ENCODE assay signal across 1 cellular context in the genomic region with DNA sequence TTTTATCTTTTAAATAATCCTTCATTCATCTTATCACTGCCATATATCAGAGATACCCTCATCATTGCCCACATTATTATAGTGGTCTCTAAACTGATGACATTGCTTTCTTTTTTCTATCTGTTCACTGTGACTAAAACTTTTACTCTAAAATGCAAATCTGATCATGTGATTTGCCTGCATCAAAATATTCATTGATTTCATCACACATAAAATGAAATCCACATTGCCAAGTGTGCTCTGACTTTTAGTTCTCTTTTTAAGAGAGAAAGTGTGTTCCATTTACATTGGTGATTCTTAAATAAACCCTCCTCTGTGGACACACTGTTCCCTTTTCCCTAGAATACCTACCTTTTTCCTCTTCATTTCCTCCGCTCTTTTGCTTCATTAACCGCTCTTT.
A peak's percentile ranks its signal among the peaks of the same experiment; 100 is the strongest.
TF ChIP-seq lines count a peak whose summit lies in the region.

No MANE protein-coding gene starts in this region.

TF ChIP-seq in GM12878, 131 proteins besides CTCF, POLR2A, EP300 and RAD21 (continued from another document):
- TF ChIP-seq, protein P1, sequence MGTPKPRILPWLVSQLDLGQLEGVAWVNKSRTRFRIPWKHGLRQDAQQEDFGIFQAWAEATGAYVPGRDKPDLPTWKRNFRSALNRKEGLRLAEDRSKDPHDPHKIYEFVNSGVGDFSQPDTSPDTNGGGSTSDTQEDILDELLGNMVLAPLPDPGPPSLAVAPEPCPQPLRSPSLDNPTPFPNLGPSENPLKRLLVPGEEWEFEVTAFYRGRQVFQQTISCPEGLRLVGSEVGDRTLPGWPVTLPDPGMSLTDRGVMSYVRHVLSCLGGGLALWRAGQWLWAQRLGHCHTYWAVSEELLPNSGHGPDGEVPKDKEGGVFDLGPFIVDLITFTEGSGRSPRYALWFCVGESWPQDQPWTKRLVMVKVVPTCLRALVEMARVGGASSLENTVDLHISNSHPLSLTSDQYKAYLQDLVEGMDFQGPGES (IDR thresholded peaks at IDR 0.05): no peak
- TF ChIP-seq IKZF1 (conservative IDR thresholded peaks at IDR 0.05): no peak
- TF ChIP-seq BCLAF1 (IDR thresholded peaks at IDR 0.05): no peak
- TF ChIP-seq BHLHE40 (IDR thresholded peaks at IDR 0.05; ENCODE audit: borderline replicate concordance in 1 of 2, low read depth in 2 of 2, low read length in 1 of 2): no peak
- TF ChIP-seq RUNX3 (IDR thresholded peaks at IDR 0.05; ENCODE audit: low read length): no peak
- 0 out of 2 replicates have a peak, but pooled peaks have one; percentile 80 for TF ChIP-seq MLLT1 (IDR thresholded peaks at IDR 0.05)
- 0 out of 2 replicates have a peak, but pooled peaks have one; percentile 9 for TF ChIP-seq RAD51 (IDR thresholded peaks at IDR 0.05)
- TF ChIP-seq ELK1 (IDR thresholded peaks at IDR 0.05; ENCODE audit: low read depth, low read length): no peak
- no peak for TF ChIP-seq IRF4 (IDR thresholded peaks at IDR 0.05; ENCODE audit: low read depth, low read length)
- TF ChIP-seq SMC3 (IDR thresholded peaks at IDR 0.05; ENCODE audit: borderline replicate concordance, low read length): no peak
- TF ChIP-seq, protein P2, sequence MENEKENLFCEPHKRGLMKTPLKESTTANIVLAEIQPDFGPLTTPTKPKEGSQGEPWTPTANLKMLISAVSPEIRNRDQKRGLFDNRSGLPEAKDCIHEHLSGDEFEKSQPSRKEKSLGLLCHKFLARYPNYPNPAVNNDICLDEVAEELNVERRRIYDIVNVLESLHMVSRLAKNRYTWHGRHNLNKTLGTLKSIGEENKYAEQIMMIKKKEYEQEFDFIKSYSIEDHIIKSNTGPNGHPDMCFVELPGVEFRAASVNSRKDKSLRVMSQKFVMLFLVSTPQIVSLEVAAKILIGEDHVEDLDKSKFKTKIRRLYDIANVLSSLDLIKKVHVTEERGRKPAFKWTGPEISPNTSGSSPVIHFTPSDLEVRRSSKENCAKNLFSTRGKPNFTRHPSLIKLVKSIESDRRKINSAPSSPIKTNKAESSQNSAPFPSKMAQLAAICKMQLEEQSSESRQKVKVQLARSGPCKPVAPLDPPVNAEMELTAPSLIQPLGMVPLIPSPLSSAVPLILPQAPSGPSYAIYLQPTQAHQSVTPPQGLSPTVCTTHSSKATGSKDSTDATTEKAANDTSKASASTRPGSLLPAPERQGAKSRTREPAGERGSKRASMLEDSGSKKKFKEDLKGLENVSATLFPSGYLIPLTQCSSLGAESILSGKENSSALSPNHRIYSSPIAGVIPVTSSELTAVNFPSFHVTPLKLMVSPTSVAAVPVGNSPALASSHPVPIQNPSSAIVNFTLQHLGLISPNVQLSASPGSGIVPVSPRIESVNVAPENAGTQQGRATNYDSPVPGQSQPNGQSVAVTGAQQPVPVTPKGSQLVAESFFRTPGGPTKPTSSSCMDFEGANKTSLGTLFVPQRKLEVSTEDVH (IDR thresholded peaks at IDR 0.05; ENCODE audit: low read depth, partially characterized antibody): no peak
- TF ChIP-seq CREM (IDR thresholded peaks at IDR 0.05; ENCODE audit: low read depth): no peak
- TF ChIP-seq NFYA (IDR thresholded peaks at IDR 0.05; ENCODE audit: borderline replicate concordance, low read depth, low read length): no peak
- no peak for TF ChIP-seq FOXK2 (IDR thresholded peaks at IDR 0.05)
- TF ChIP-seq NR2C2 (IDR thresholded peaks at IDR 0.05; ENCODE audit: borderline replicate concordance, control insufficient read depth, insufficient read length, low read depth): no peak
- no peak for TF ChIP-seq PAX5 (IDR thresholded peaks at IDR 0.05; ENCODE audit: borderline replicate concordance, low read depth, low read length)
- no peak for TF ChIP-seq MYC (IDR thresholded peaks at IDR 0.05; ENCODE audit: insufficient read depth, insufficient read length, insufficient replicate concordance, low read length, severe bottlenecking)
- TF ChIP-seq SP1 (IDR thresholded peaks at IDR 0.05; ENCODE audit: low read depth, low read length): no peak
- no peak for TF ChIP-seq BCL11A (IDR thresholded peaks at IDR 0.05; ENCODE audit: low read depth, low read length)
- TF ChIP-seq IKZF2 (IDR thresholded peaks at IDR 0.05): peak in 1 of 2 experiments; percentile 20; a peak in 1 of 4 replicates
